In the genomic region with DNA sequence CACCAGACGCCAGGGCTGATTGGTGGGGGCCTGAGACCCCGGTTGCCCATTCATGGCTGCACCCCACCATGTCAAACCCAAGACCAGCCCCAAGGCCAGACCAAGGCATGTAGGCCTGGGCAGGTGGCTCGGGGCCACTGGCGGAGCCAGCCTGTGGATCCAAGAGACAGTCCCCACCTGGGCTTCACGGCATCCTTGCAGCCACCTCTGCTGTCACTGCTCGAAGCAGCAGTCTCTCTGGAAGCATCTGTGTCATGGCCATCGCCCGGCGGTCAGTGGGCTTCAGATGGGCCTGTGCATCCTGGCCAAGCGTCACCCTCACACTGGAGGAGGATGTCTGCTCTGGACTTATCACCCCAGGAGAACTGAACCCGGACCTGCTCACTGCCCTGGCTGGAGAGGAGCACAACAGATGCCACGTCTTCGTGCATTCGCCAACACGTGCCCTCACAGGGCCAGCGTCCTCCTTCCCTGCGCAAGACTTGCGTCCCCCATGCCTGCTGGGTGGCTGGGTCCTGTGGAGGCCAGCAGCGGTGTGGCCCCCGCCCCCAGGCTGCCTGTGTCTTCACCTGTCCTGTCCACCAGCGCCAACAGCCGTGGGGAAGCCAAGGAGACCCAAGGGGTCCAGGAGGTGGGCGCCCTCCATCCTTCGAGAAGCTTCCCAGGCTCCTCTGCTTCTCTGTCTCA, we compare ENCODE assay signal across 16 cellular contexts. TPM values are rescaled to one million over a fixed set of nuclear protein-coding genes. Genes with fewer than 3 reads are reported as not detected.
"Had no signal": no experiment of that assay in that cellular context is flagged by ENCODE, and none has a peak within 500 bp of the region (broad histone marks: within the 10 kb centered on the region; RNA-seq: fewer than 3 reads in every experiment).

No MANE protein-coding gene starts in this region.

- H3K4me3 ChIP-seq: suprapubic skin, upper lobe of right lung had no signal

- H3K9me3 ChIP-seq: suprapubic skin, upper lobe of right lung had no signal

- H3K27me3 ChIP-seq: suprapubic skin, upper lobe of right lung had no signal

- H3K4me1 ChIP-seq: upper lobe of right lung had no signal

- H3K27ac ChIP-seq: upper lobe of right lung, WERI-Rb-1 had no signal

- DNase-seq: activated CD4-positive, alpha-beta memory T cell treated with anti-CD3 and anti-CD28 coated beads, Interleukin-2, amount 10 ng/mL, durations not matched to agents 7 days and 5 days; activated effector memory CD4-positive, alpha-beta T cell treated with anti-CD3 and anti-CD28 coated beads, Interleukin-2, amount 50 U/mL, for 16 hours; activated T-cell treated with anti-CD3 and anti-CD28 coated beads, Interleukin-2, amount 50 U/mL, for 4 hours; amniotic stem cell; hippocampal formation; kidney glomerular epithelial cell; occipital lobe; small intestine; stimulated activated CD4-positive, alpha-beta T cell treated with anti-CD3 and anti-CD28 coated beads, Interleukin-4, amount 100 ng/mL, for 4 hours; stimulated activated CD8-positive, alpha-beta memory T cell treated with anti-CD3 and anti-CD28 coated beads, Interleukin-4, amount 100 ng/mL, for 48 hours; stimulated activated naive CD8-positive, alpha-beta T cell treated with anti-CD3 and anti-CD28 coated beads, Interleukin-15, Interleukin-2, amounts not matched to agents 100 U/mL and 50 U/mL, for 24 hours; upper lobe of right lung; WERI-Rb-1 had no signal

RNA-seq across cellular contexts. Expression of a gene that starts 3.6 kb away (rescaled TPM):
- total RNA-seq: dermis microvascular lymphatic vessel endothelial cell, occipital lobe had no signal
- polyA plus RNA-seq: liver had no signal
